In the genomic region with DNA sequence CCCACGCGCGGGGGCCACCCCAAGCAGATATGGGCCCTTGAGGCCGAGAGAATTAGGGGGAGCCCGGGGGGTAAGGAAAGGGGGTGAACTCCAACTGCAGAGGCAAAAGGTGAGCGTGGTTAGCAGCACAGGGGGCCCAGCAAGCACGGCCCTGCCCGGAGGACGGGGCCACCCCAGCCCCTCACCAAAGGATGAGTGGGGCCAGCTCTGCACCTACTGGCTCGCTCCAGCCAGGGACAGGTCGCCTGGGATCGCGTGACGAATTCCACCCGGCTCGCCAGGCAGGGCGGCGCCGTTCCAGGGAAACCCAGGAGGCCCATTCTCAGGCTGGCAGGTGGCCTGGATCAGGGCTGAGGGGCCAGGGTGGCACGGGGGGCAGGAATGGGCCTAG, we compare ENCODE assay signal across 11 cellular contexts. TPM values are rescaled to one million over a fixed set of nuclear protein-coding genes. Genes with fewer than 3 reads are reported as not detected.
DNase-seq lines count a peak whose midpoint lies in the region; ATAC-seq and TF ChIP-seq lines count a peak whose summit lies in the region.
"Had no signal": no experiment of that assay in that cellular context is flagged by ENCODE, and none has a peak within 500 bp of the region (broad histone marks: within the 10 kb centered on the region; RNA-seq: fewer than 3 reads in every experiment).

No MANE protein-coding gene starts in this region.

- no peak overlapping the region for H3K4me3 ChIP-seq in endodermal cell (ENCODE audit: low read length)
- H3K4me3 ChIP-seq: upper lobe of right lung had no signal

- no peak for TF ChIP-seq CTCF in Calu3 (IDR thresholded peaks at IDR 0.05; ENCODE audit: unreplicated experiment)
- TF ChIP-seq CTCF in endodermal cell (conservative IDR thresholded peaks at IDR 0.05), result no peak

- whole genome bisulfite sequencing in endodermal cell (ENCODE audit: insufficient coverage in 1 of 2, insufficient read length in 1 of 2), 2 experiments, result 94 to 95% methylated on average over 14 to 20 of the region's 20 CpGs

- H3K27me3 Mint-ChIP-seq in Calu3 (ENCODE audit: unreplicated experiment), result no peaks in the 10 kb centered on the region
- H3K27me3 Mint-ChIP-seq in T-cell, result no peaks in the 10 kb centered on the region
- H3K27me3 Mint-ChIP-seq in endodermal cell (ENCODE audit: insufficient read depth), result peaks cover 5% of the 10 kb centered on the region
- H3K27me3 Mint-ChIP-seq in stimulated activated memory B cell treated with anti-CD40 and anti-IgM and Interleukin-4, amounts not matched to agents 10 μg/mL and 1 μg/mL and 100 μg/mL, for 72 hours, result no peaks in the 10 kb centered on the region

- H3K36me3 ChIP-seq in endodermal cell (ENCODE audit: control insufficient read depth, insufficient read depth, low read length), result no peaks in the 10 kb centered on the region

- no peaks in the 10 kb centered on the region for H3K27me3 ChIP-seq in endodermal cell (ENCODE audit: control insufficient read depth, insufficient read depth, low read length, poor library complexity, severe bottlenecking)
- H3K27me3 ChIP-seq: foreskin keratinocyte, upper lobe of right lung had no signal

- H3K36me3 Mint-ChIP-seq in Calu3 (ENCODE audit: insufficient read depth, unreplicated experiment) (peaks cover 41% of the 10 kb centered on the region), T-cell (peaks cover 21% of the 10 kb centered on the region), endodermal cell (ENCODE audit: low read depth) (peaks cover 4% of the 10 kb centered on the region)
- peaks cover 42% of the 10 kb centered on the region for H3K36me3 Mint-ChIP-seq in stimulated activated memory B cell treated with anti-CD40 and anti-IgM and Interleukin-4, amounts not matched to agents 10 μg/mL and 1 μg/mL and 100 μg/mL, for 72 hours

- H3K4me1 Mint-ChIP-seq in Calu3 (ENCODE audit: low read depth, unreplicated experiment) (peaks cover 28% of the 10 kb centered on the region), T-cell (peaks cover 26 to 44% (median 39%) of the 10 kb centered on the region in 3 donors), endodermal cell (peaks cover 5% of the 10 kb centered on the region)
- H3K4me1 Mint-ChIP-seq in stimulated activated memory B cell treated with anti-CD40 and anti-IgM and Interleukin-4, amounts not matched to agents 10 μg/mL and 1 μg/mL and 100 μg/mL, for 72 hours, result peaks cover 43% of the 10 kb centered on the region

- DNase-seq in Calu3 (no peak), T-cell (no peak), endodermal cell (no peak), iPS-NIHi11 (ENCODE audit: low spot score) (no peak)
- DNase-seq in activated naive CD4-positive, alpha-beta T cell treated with anti-CD3 and anti-CD28 coated beads, Interleukin-2, amount 50 U/mL, for 16 hours, result no peak
- DNase-seq: NCI-H1436, NCI-H446 treated with DMSO at 0.1 percent for 48 hours had no signal

- H3K4me3 Mint-ChIP-seq in Calu3 (ENCODE audit: low read depth, unreplicated experiment) (no peak overlapping the region), T-cell (no peak overlapping the region), endodermal cell (no peak overlapping the region)
- no peak overlapping the region for H3K4me3 Mint-ChIP-seq in stimulated activated memory B cell treated with anti-CD40 and anti-IgM and Interleukin-4, amounts not matched to agents 10 μg/mL and 1 μg/mL and 100 μg/mL, for 72 hours

- no peak overlapping the region for H3K9ac ChIP-seq in endodermal cell (ENCODE audit: extremely low read depth, low read length, poor library complexity, severe bottlenecking)

- no TSS peak for BruUV-seq in Calu3 (replicated peaks; lab: Mats Ljungman, UMichigan)

- H3K27ac Mint-ChIP-seq in Calu3 (ENCODE audit: unreplicated experiment) (peak overlapping the region; percentile 66), T-cell (peak overlapping the region in 1 of 2 donors; percentile 75), endodermal cell (peak overlapping the region; percentile 84)
- H3K27ac Mint-ChIP-seq in stimulated activated memory B cell treated with anti-CD40 and anti-IgM and Interleukin-4, amounts not matched to agents 10 μg/mL and 1 μg/mL and 100 μg/mL, for 72 hours, result peak overlapping the region; percentile 58

- intact Hi-C loops in Calu3 (cut with micrococcal nuclease; ENCODE audit: unreplicated experiment), result loop anchor here (1.0 to 5.0 kb wide), 3 partner anchors 34 to 99 kb away; no protein-coding TSS in a partner anchor

- H3K27ac ChIP-seq in endodermal cell (ENCODE audit: low read depth, low read length), result no peak overlapping the region
- H3K27ac ChIP-seq: foreskin keratinocyte had no signal

- H3K9me3 ChIP-seq in endodermal cell (ENCODE audit: control insufficient read depth, low read length), result no peaks in the 10 kb centered on the region
- H3K9me3 ChIP-seq: upper lobe of right lung had no signal

- H3K9me3 Mint-ChIP-seq in Calu3 (ENCODE audit: low read depth, unreplicated experiment) (no peaks in the 10 kb centered on the region), T-cell (no peaks in the 10 kb centered on the region), endodermal cell (no peaks in the 10 kb centered on the region)
- H3K9me3 Mint-ChIP-seq in stimulated activated memory B cell treated with anti-CD40 and anti-IgM and Interleukin-4, amounts not matched to agents 10 μg/mL and 1 μg/mL and 100 μg/mL, for 72 hours, result no peaks in the 10 kb centered on the region

- POLR2A ChIA-PET in T-cell (lab: Charles Lee), result interaction anchor here in 1 of 2 donors (0.9 kb wide), 1 partner anchor 13 kb away, joined by 3 read pairs; no protein-coding TSS in a partner anchor

- CTCF ChIA-PET in Calu3 (lab: Charles Lee) (interaction anchor here (0.6 to 1.8 kb wide), 13 partner anchors 13 to 267 kb away, joined by 3 to 18 read pairs (median 3); no protein-coding TSS in a partner anchor), T-cell (lab: Charles Lee) (interaction anchor here (0.6 to 2.4 kb wide), 14 partner anchors 9 to 411 kb away, joined by 3 to 17 read pairs (median 6); no protein-coding TSS in a partner anchor)

- H3K4me1 ChIP-seq in endodermal cell (ENCODE audit: control insufficient read depth, insufficient read depth, low read length), result no peaks in the 10 kb centered on the region

- ATAC-seq in T-cell (replicated peaks in 1 of 4) (peak; percentile 8 to 42 (median 12)), GM21723 (IDR thresholded peaks at IDR 0.05; ENCODE audit: unreplicated experiment) (no peak)
- ATAC-seq in stimulated activated memory B cell treated with anti-CD40 and anti-IgM and Interleukin-4, amounts not matched to agents 10 μg/mL and 1 μg/mL and 100 μg/mL, for 72 hours, result no peak
- ATAC-seq: foreskin keratinocyte had no signal

RNA-seq across cellular contexts. Expression of a gene that starts 38.6 kb away (rescaled TPM):
- 52.8 and 54.7 TPM in 2 replicates for total RNA-seq in Calu3 (2022)
- 100 to 1,000 TPM; 144 to 172 (median 151) TPM for total RNA-seq in T-cell
- total RNA-seq in endodermal cell, result 10 to 100 TPM; 41.7 to 45.9 TPM
- 51.8 TPM for polyA plus RNA-seq in endodermal cell (2013, experiment 1 of 2)
- 45.1 TPM for polyA plus RNA-seq in endodermal cell (2013, experiment 2 of 2)

Comparison
In these comparisons a context has a peak if more than half of its experiments do, and no peak if none do; other contexts are left out.
1. ATAC-seq: peak in T-cell (4 of 4); none in stimulated activated memory B cell treated with anti-CD40 and anti-IgM and Interleukin-4, amounts not matched to agents 10 μg/mL and 1 μg/mL and 100 μg/mL, for 72 hours (single experiment) and GM21723 (single experiment).